Comparison of ENCODE assay signal across 8 cellular contexts in the genomic region with DNA sequence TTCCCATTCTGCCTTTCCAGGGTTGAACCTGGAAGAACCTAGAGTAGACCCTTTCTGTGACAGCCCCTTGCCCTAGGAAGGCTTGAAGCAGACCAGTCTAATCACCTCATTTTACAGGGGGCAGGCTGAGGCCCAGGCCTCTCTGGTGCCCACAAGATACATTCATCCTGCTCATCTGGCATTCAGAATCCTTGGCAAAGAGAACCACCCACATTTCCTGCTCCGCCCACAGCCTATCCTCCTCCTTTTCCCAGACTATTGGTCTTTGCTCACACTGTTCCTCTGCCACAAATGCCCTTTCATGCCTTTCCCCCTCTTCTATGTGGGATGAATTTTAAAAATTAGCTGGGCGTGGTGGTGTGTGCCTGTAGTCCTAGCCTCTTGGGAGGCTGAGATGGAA.
DNase-seq lines count a peak whose midpoint lies in the region; TF ChIP-seq lines count a peak whose summit lies in the region.
"Not testable (repeated sequence)": the region's sequence is repeated elsewhere in the genome, so short reads cannot be mapped to it uniquely, and the experiment has no call there.

No MANE protein-coding gene starts in this region.

- TF ChIP-seq CTCF in foreskin fibroblast (IDR thresholded peaks at IDR 0.05; ENCODE audit: low read depth, low read length); tibial artery (IDR thresholded peaks at IDR 0.05): not testable (repeated sequence)

- not testable (repeated sequence) for H3K4me3 Mint-ChIP-seq in T-helper 2 cell treated with Interferon-gamma antibody and Interleukin-4, amounts not matched to agents 5 μg/mL and 100 μg/mL, for 36 hours

- not testable (repeated sequence) for H3K27me3 ChIP-seq in duodenal mucosa (ENCODE audit: control insufficient read depth in 1 of 2, insufficient read depth in 2 of 2, low read length in 2 of 2); mucosa of rectum (ENCODE audit: control insufficient read depth in 2 of 2, insufficient read depth in 2 of 2, low read length in 2 of 2); tibial artery

- H3K9me3 Mint-ChIP-seq in T-helper 2 cell treated with Interferon-gamma antibody and Interleukin-4, amounts not matched to agents 5 μg/mL and 100 μg/mL, for 36 hours, result not testable (repeated sequence)

- not testable (repeated sequence) for H3K4me3 ChIP-seq in duodenal mucosa (ENCODE audit: low read depth in 1 of 2, low read length in 2 of 2); foreskin fibroblast (ENCODE audit: low read depth in 1 of 2, low read length in 2 of 2); mucosa of rectum (ENCODE audit: low read length in 2 of 2); tibial artery

- H3K4me1 ChIP-seq in duodenal mucosa (ENCODE audit: control insufficient read depth in 1 of 2, insufficient read depth in 2 of 2, low read length in 2 of 2) (peaks cover 37% of the 10 kb centered on the region in 2 donors), mucosa of rectum (ENCODE audit: control insufficient read depth in 2 of 2, insufficient read depth in 2 of 2, low read length in 2 of 2) (peaks cover 29 to 42% of the 10 kb centered on the region in 2 donors), tibial artery (peaks cover 0 to 48% (median 25%) of the 10 kb centered on the region in 4 donors)

- H3K27ac Mint-ChIP-seq in T-helper 2 cell treated with Interferon-gamma antibody and Interleukin-4, amounts not matched to agents 5 μg/mL and 100 μg/mL, for 36 hours, result peak overlapping the region; percentile 26

- not testable (repeated sequence) for H3K27me3 Mint-ChIP-seq in T-helper 2 cell treated with Interferon-gamma antibody and Interleukin-4, amounts not matched to agents 5 μg/mL and 100 μg/mL, for 36 hours (ENCODE audit: low read depth)

- intact Hi-C loops in tibial artery (cut with DNase I; ENCODE audit: low total_unique reads), result not testable (repeated sequence)

- H3K27ac ChIP-seq in duodenal mucosa (ENCODE audit: low read depth, low read length) (peak overlapping the region; percentile 6), mucosa of rectum (ENCODE audit: low read depth in 2 of 2, low read length in 2 of 2) (peak overlapping the region; percentile 80 to 89), tibial artery (peak overlapping the region; percentile 11 to 99)

- not testable (repeated sequence) for H3K9me3 ChIP-seq in duodenal mucosa (ENCODE audit: control insufficient read depth in 1 of 2, low read length in 2 of 2); mucosa of rectum (ENCODE audit: control insufficient read depth in 2 of 2, low read length in 2 of 2); tibial artery

- H3K36me3 ChIP-seq in duodenal mucosa (ENCODE audit: control insufficient read depth in 1 of 2, insufficient read depth in 2 of 2, low read length in 2 of 2); mucosa of rectum (ENCODE audit: control insufficient read depth in 2 of 2, insufficient read depth in 2 of 2, low read length in 2 of 2); tibial artery: not testable (repeated sequence)

- peak; percentile 60 for DNase-seq in AG08395 (ENCODE audit: low spot score)
- peak; percentile 63 for DNase-seq in EH (ENCODE audit: low read depth)
- DNase-seq in HuH-7.5 (ENCODE audit: low spot score), result peak; percentile 22
- DNase-seq in T-helper 2 cell treated with Interferon-gamma antibody and Interleukin-4, amounts not matched to agents 5 μg/mL and 100 μg/mL, for 36 hours (ENCODE audit: low spot score); tibial artery: not testable (repeated sequence)
- DNase-seq in foreskin fibroblast, result peak; percentile 61 to 78

- H3K4me1 Mint-ChIP-seq in T-helper 2 cell treated with Interferon-gamma antibody and Interleukin-4, amounts not matched to agents 5 μg/mL and 100 μg/mL, for 36 hours (ENCODE audit: low read depth), result peaks cover 26% of the 10 kb centered on the region

- not testable (repeated sequence) for H3K36me3 Mint-ChIP-seq in T-helper 2 cell treated with Interferon-gamma antibody and Interleukin-4, amounts not matched to agents 5 μg/mL and 100 μg/mL, for 36 hours (ENCODE audit: low read depth)

- peak overlapping the region in 1 of 2 donors; percentile 29 for H3K9ac ChIP-seq in duodenal mucosa (ENCODE audit: low read depth in 1 of 2, low read length in 2 of 2)
- not testable (repeated sequence) for H3K9ac ChIP-seq in mucosa of rectum (ENCODE audit: low read depth in 1 of 2, low read length in 2 of 2)

Comparison
In these comparisons a context has a peak if more than half of its experiments do, and no peak if none do; other contexts are left out.
1. H3K27ac ChIP-seq: peak in every context shown above with its lines; median percentile 84 in mucosa of rectum; 55 in tibial artery; 6 in duodenal mucosa.